ENCODE assay signal across 13 cellular contexts in genomic region chr2:215997219-215997618, GRCh38. TPM values are rescaled to one million over a fixed set of nuclear protein-coding genes. Genes with fewer than 3 reads are reported as not detected.
DNase-seq lines count a peak whose midpoint lies in the region; ATAC-seq and TF ChIP-seq lines count a peak whose summit lies in the region.
"Had no signal": no experiment of that assay in that cellular context is flagged by ENCODE, and none has a peak within 500 bp of the region (broad histone marks: within the 10 kb centered on the region; RNA-seq: fewer than 3 reads in every experiment).

No MANE protein-coding gene starts in this region.

- H3K36me3 ChIP-seq in CD8-positive, alpha-beta T cell (ENCODE audit: insufficient read depth, low read length): no peaks in the 10 kb centered on the region
- H3K36me3 ChIP-seq in naive thymus-derived CD4-positive, alpha-beta T cell (ENCODE audit: control insufficient read depth in 2 of 3, insufficient read depth in 3 of 3, low read length in 3 of 3): peaks cover 0 to 12% (median 0%) of the 10 kb centered on the region in 3 experiments

- intact Hi-C loops in CD8-positive, alpha-beta T cell (cut with DNase I, micrococcal nuclease): no loop called here
- intact Hi-C loops in naive thymus-derived CD4-positive, alpha-beta T cell (cut with micrococcal nuclease): no loop called here

- H3K4me1 ChIP-seq in CD8-positive, alpha-beta T cell (ENCODE audit: insufficient read depth, low read length): no peaks in the 10 kb centered on the region
- peaks cover 0 to 16% of the 10 kb centered on the region in 2 donors for H3K4me1 ChIP-seq in naive thymus-derived CD4-positive, alpha-beta T cell (ENCODE audit: control insufficient read depth in 2 of 2, insufficient read depth in 2 of 2, low read length in 2 of 2)
- H3K4me1 ChIP-seq: A549 had no signal

- no peak for TF ChIP-seq CTCF in CD8-positive, alpha-beta T cell (IDR thresholded peaks at IDR 0.05)

- peaks cover 8% of the 10 kb centered on the region for H3K4me1 Mint-ChIP-seq in activated naive CD8-positive, alpha-beta T cell (ENCODE audit: low read depth)
- peaks cover 3% of the 10 kb centered on the region for H3K4me1 Mint-ChIP-seq in activated naive CD8-positive, alpha-beta T cell treated with anti-CD3 and anti-CD28 coated beads for 36 hours
- H3K4me1 Mint-ChIP-seq in CD8-positive, alpha-beta T cell (ENCODE audit: low read depth): peaks cover 6% of the 10 kb centered on the region
- peaks cover 5% of the 10 kb centered on the region for H3K4me1 Mint-ChIP-seq in activated T-helper 17 cell treated with anti-CD3 and anti-CD28 coated beads, Interleukin-2, amount 50 U/mL, for 72 hours
- peaks cover 5 to 12% (median 8%) of the 10 kb centered on the region in 7 donors for H3K4me1 Mint-ChIP-seq in naive thymus-derived CD4-positive, alpha-beta T cell

- POLR2A ChIA-PET in CD8-positive, alpha-beta T cell (lab: Charles Lee): no interaction called here
- POLR2A ChIA-PET in naive thymus-derived CD4-positive, alpha-beta T cell (lab: Charles Lee): no interaction called here

- peak overlapping the region; percentile 14 for H3K27ac Mint-ChIP-seq in activated naive CD8-positive, alpha-beta T cell
- no peak overlapping the region for H3K27ac Mint-ChIP-seq in activated naive CD8-positive, alpha-beta T cell treated with anti-CD3 and anti-CD28 coated beads for 36 hours
- H3K27ac Mint-ChIP-seq in CD8-positive, alpha-beta T cell: peak overlapping the region; percentile 15
- peak overlapping the region; percentile 64 for H3K27ac Mint-ChIP-seq in activated T-helper 17 cell treated with anti-CD3 and anti-CD28 coated beads, Interleukin-2, amount 50 U/mL, for 72 hours
- H3K27ac Mint-ChIP-seq in naive thymus-derived CD4-positive, alpha-beta T cell: peak overlapping the region in 6 of 9 donors; percentile 3 to 87 (median 45)
- H3K27ac Mint-ChIP-seq: GM23338, H9 had no signal

- no peaks in the 10 kb centered on the region for H3K9me3 Mint-ChIP-seq in activated naive CD8-positive, alpha-beta T cell (ENCODE audit: low read depth)
- H3K9me3 Mint-ChIP-seq in activated naive CD8-positive, alpha-beta T cell treated with anti-CD3 and anti-CD28 coated beads for 36 hours: no peaks in the 10 kb centered on the region
- H3K9me3 Mint-ChIP-seq in CD8-positive, alpha-beta T cell: no peaks in the 10 kb centered on the region
- no peaks in the 10 kb centered on the region for H3K9me3 Mint-ChIP-seq in activated T-helper 17 cell treated with anti-CD3 and anti-CD28 coated beads, Interleukin-2, amount 50 U/mL, for 72 hours
- H3K9me3 Mint-ChIP-seq in naive thymus-derived CD4-positive, alpha-beta T cell: peaks cover 0 to 9% (median 4%) of the 10 kb centered on the region in 11 donors

- H3K27me3 ChIP-seq in CD8-positive, alpha-beta T cell (ENCODE audit: insufficient read depth, low read length): no peaks in the 10 kb centered on the region
- no peaks in the 10 kb centered on the region for H3K27me3 ChIP-seq in naive thymus-derived CD4-positive, alpha-beta T cell (ENCODE audit: control insufficient read depth in 2 of 2, insufficient read depth in 2 of 2, low read length in 2 of 2)

- no peak overlapping the region for H3K27ac ChIP-seq in CD8-positive, alpha-beta T cell (ENCODE audit: low read depth, low read length)
- H3K27ac ChIP-seq in naive thymus-derived CD4-positive, alpha-beta T cell (ENCODE audit: low read depth, low read length): no peak overlapping the region
- H3K27ac ChIP-seq: A549 had no signal

- CTCF ChIA-PET in CD8-positive, alpha-beta T cell (lab: Charles Lee): no interaction called here
- CTCF ChIA-PET in naive thymus-derived CD4-positive, alpha-beta T cell (lab: Charles Lee): no interaction called here

- H3K4me3 Mint-ChIP-seq in activated naive CD8-positive, alpha-beta T cell: no peak overlapping the region
- H3K4me3 Mint-ChIP-seq in activated naive CD8-positive, alpha-beta T cell treated with anti-CD3 and anti-CD28 coated beads for 36 hours: no peak overlapping the region
- H3K4me3 Mint-ChIP-seq in CD8-positive, alpha-beta T cell: no peak overlapping the region
- no peak overlapping the region for H3K4me3 Mint-ChIP-seq in activated T-helper 17 cell treated with anti-CD3 and anti-CD28 coated beads, Interleukin-2, amount 50 U/mL, for 72 hours
- peak overlapping the region in 4 of 10 donors; percentile 26 to 62 (median 40) for H3K4me3 Mint-ChIP-seq in naive thymus-derived CD4-positive, alpha-beta T cell
- H3K4me3 Mint-ChIP-seq: GM23338, H9 had no signal

- peaks cover 30% of the 10 kb centered on the region for H3K36me3 Mint-ChIP-seq in activated naive CD8-positive, alpha-beta T cell
- H3K36me3 Mint-ChIP-seq in activated naive CD8-positive, alpha-beta T cell treated with anti-CD3 and anti-CD28 coated beads for 36 hours: peaks cover 27% of the 10 kb centered on the region
- H3K36me3 Mint-ChIP-seq in CD8-positive, alpha-beta T cell: peaks cover 48% of the 10 kb centered on the region
- peaks cover 51% of the 10 kb centered on the region for H3K36me3 Mint-ChIP-seq in activated T-helper 17 cell treated with anti-CD3 and anti-CD28 coated beads, Interleukin-2, amount 50 U/mL, for 72 hours (ENCODE audit: low read depth)
- peaks cover 25 to 47% (median 40%) of the 10 kb centered on the region in 5 donors for H3K36me3 Mint-ChIP-seq in naive thymus-derived CD4-positive, alpha-beta T cell

- no peaks in the 10 kb centered on the region for H3K9me3 ChIP-seq in CD8-positive, alpha-beta T cell (ENCODE audit: low read length)
- H3K9me3 ChIP-seq in naive thymus-derived CD4-positive, alpha-beta T cell (ENCODE audit: control insufficient read depth in 2 of 3, low read length in 3 of 3): no peaks in the 10 kb centered on the region
- H3K9me3 ChIP-seq: A549 had no signal

- no peak overlapping the region for H3K4me3 ChIP-seq in CD8-positive, alpha-beta T cell (ENCODE audit: low read depth, low read length)
- H3K4me3 ChIP-seq in naive thymus-derived CD4-positive, alpha-beta T cell (ENCODE audit: low read length): no peak overlapping the region
- H3K4me3 ChIP-seq: A549, GM12878, GM23338 had no signal

- no peak for ATAC-seq in CD8-positive, alpha-beta T cell
- no peak for ATAC-seq in activated T-helper 17 cell treated with anti-CD3 and anti-CD28 coated beads, Interleukin-2, amount 50 U/mL, for 72 hours (replicated peaks)
- ATAC-seq in naive thymus-derived CD4-positive, alpha-beta T cell: no peak
- no peak for ATAC-seq in GM18858 (IDR thresholded peaks at IDR 0.05; ENCODE audit: unreplicated experiment)
- ATAC-seq: A549, GM12878, GM23338 had no signal

- no peaks in the 10 kb centered on the region for H3K27me3 Mint-ChIP-seq in activated naive CD8-positive, alpha-beta T cell
- no peaks in the 10 kb centered on the region for H3K27me3 Mint-ChIP-seq in activated naive CD8-positive, alpha-beta T cell treated with anti-CD3 and anti-CD28 coated beads for 36 hours
- H3K27me3 Mint-ChIP-seq in CD8-positive, alpha-beta T cell (ENCODE audit: low read depth): no peaks in the 10 kb centered on the region
- no peaks in the 10 kb centered on the region for H3K27me3 Mint-ChIP-seq in activated T-helper 17 cell treated with anti-CD3 and anti-CD28 coated beads, Interleukin-2, amount 50 U/mL, for 72 hours
- no peaks in the 10 kb centered on the region for H3K27me3 Mint-ChIP-seq in naive thymus-derived CD4-positive, alpha-beta T cell

- DNase-seq in activated naive CD8-positive, alpha-beta T cell treated with anti-CD3 and anti-CD28 coated beads for 36 hours: no peak
- DNase-seq in CD8-positive, alpha-beta T cell: no peak
- no peak for DNase-seq in naive thymus-derived CD4-positive, alpha-beta T cell
- DNase-seq in NCI-H82 treated with DMSO at 0.1 percent for 48 hours (lab: John Stamatoyannopoulos, UW; ENCODE audit: unreplicated experiment) (no peak), amniotic stem cell (lab: John Stamatoyannopoulos, UW) (no peak)
- DNase-seq: DMS79, H9 had no signal

RNA-seq across cellular contexts. Expression of gene MREG, which starts 16.1 kb away (rescaled TPM):
- total RNA-seq in activated naive CD8-positive, alpha-beta T cell treated with anti-CD3 and anti-CD28 coated beads for 36 hours: 10 to 100 TPM; 10.8 to 12.1 TPM
- total RNA-seq in CD8-positive, alpha-beta T cell: 1 to 10 TPM; 3.2 to 3.6 TPM
- 10 to 100 TPM in 1 of 2 donors, 1 to 10 TPM in 1; 7.5 to 22.0 TPM for total RNA-seq in activated T-helper 17 cell treated with anti-CD3 and anti-CD28 coated beads, Interleukin-2, amount 50 U/mL, for 72 hours
- 1 to 10 TPM; 4.8 to 8.5 (median 6.4) TPM for total RNA-seq in naive thymus-derived CD4-positive, alpha-beta T cell
- 1 to 10 TPM in 1 of 2 donors, under 1 TPM in 1; 0.39 to 3.3 TPM for polyA plus RNA-seq in naive thymus-derived CD4-positive, alpha-beta T cell
